6 cellular contexts compared by ENCODE assay signal in genomic region chr6:120111001-120111400, GRCh38.
"Had no signal": no experiment of that assay in that cellular context is flagged by ENCODE, and none has a peak within 500 bp of the region (broad histone marks: within the 10 kb centered on the region; RNA-seq: fewer than 3 reads in every experiment).

No MANE protein-coding gene starts in this region.

- FAIRE-seq: HepG2, HTR-8/SVneo had no signal

- H3K27ac ChIP-seq: HL-60 had no signal

- ATAC-seq: HepG2 had no signal

- DNase-seq: IMR-90, KBM-7, KG1 had no signal
